In the genomic region with DNA sequence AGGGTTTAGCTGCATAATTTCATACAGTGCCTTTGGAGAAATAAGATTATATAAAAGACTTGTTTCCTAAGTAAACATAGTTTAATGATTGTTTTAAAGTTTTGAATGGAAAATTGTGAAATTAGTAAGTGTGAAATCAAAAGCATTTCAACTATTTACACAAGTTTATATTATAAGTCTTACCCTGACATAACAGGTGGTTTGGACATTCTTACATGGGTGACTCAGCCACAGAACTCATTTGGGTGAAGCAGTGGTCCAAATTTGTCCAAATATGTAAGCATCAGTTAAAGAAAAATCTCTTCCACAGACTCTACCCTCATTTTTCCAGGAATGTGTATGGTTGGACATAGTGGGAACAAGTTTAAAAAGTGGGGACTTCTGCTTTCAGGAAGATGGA, we compare ENCODE assay signal across 18 cellular contexts.
DNase-seq lines count a peak whose midpoint lies in the region; ATAC-seq and TF ChIP-seq lines count a peak whose summit lies in the region.
"Had no signal": no experiment of that assay in that cellular context is flagged by ENCODE, and none has a peak within 500 bp of the region (broad histone marks: within the 10 kb centered on the region; RNA-seq: fewer than 3 reads in every experiment).

No MANE protein-coding gene starts in this region.

- no peak overlapping the region for H3K4me3 ChIP-seq in SJCRH30
- H3K4me3 ChIP-seq in fibroblast of mammary gland (ENCODE audit: control insufficient read depth, low read depth, low read length): no peak overlapping the region
- H3K4me3 ChIP-seq in tibial artery: no peak overlapping the region
- H3K4me3 ChIP-seq: skin epidermis had no signal

- H3K4me1 ChIP-seq in SJCRH30 (peaks cover 35% of the 10 kb centered on the region), tibial artery (peaks cover 0 to 13% (median 0%) of the 10 kb centered on the region in 4 donors)

- ATAC-seq in GM19463 (IDR thresholded peaks at IDR 0.05; ENCODE audit: unreplicated experiment): no peak

- H3K9me3 ChIP-seq in SJCRH30 (replicated peaks): no peaks in the 10 kb centered on the region
- H3K9me3 ChIP-seq in tibial artery: no peaks in the 10 kb centered on the region

- DNase-seq in EL: peak; percentile 80
- peak; percentile 59 to 72 for DNase-seq in SJCRH30
- DNase-seq in fibroblast of mammary gland (ENCODE audit: low read depth): peak; percentile 6
- DNase-seq in tibial artery: no peak
- DNase-seq in activated T-cell treated with anti-CD3 and anti-CD28 coated beads, Interleukin-2, amount 50 U/mL, for 48 hours: no peak
- DNase-seq in middle frontal gyrus (ENCODE audit: extremely low spot score, low spot score): no peak
- DNase-seq: activated CD4-positive, alpha-beta T cell treated with anti-CD3 and anti-CD28 coated beads, Interleukin-2, amount 10 ng/mL, durations not matched to agents 7 days and 5 days; activated naive CD4-positive, alpha-beta T cell treated with Interleukin-2 at 50 U/mL for 16 hours; CD4-positive, CD25-positive, alpha-beta regulatory T cell; GOT3; hippocampal formation; NCI-H187 treated with DMSO at 0.1 percent for 48 hours; NCI-H446 treated with DMSO at 0.1 percent for 48 hours; nephron progenitor cell; NK-92 treated with Interleukin-12 subunit alpha and Interleukin-12 subunit beta, amount 100 ng/mL, for 24 hours; stimulated activated CD4-positive, alpha-beta T cell treated with anti-CD3 and anti-CD28 coated beads, Interleukin-2, amount 100 ng/mL, for 48 hours had no signal

- intact Hi-C loops in tibial artery (cut with DNase I; ENCODE audit: low total_unique reads): no loop called here

- H3K27me3 ChIP-seq in SJCRH30: no peaks in the 10 kb centered on the region
- H3K27me3 ChIP-seq in tibial artery: no peaks in the 10 kb centered on the region

- peaks cover 57% of the 10 kb centered on the region for H3K36me3 ChIP-seq in SJCRH30
- H3K36me3 ChIP-seq in tibial artery: peaks cover 19 to 30% (median 28%) of the 10 kb centered on the region in 3 donors

- TF ChIP-seq CTCF in fibroblast of mammary gland (conservative IDR thresholded peaks at IDR 0.05; ENCODE audit: control insufficient read depth, insufficient read depth, low read depth, low read length) (no peak), tibial artery (IDR thresholded peaks at IDR 0.05) (no peak)

- H3K27ac ChIP-seq in SJCRH30 (peak overlapping the region; percentile 90), tibial artery (peak overlapping the region; percentile 1 to 18)
- H3K27ac ChIP-seq: skin epidermis had no signal

Comparison
In these comparisons a context has a peak if more than half of its experiments do, and no peak if none do; other contexts are left out.
1. DNase-seq: peak in EL (single experiment), SJCRH30 (2 of 2) and fibroblast of mammary gland (single experiment); none in tibial artery (0 of 2), activated T-cell treated with anti-CD3 and anti-CD28 coated beads, Interleukin-2, amount 50 U/mL, for 48 hours (0 of 2) and middle frontal gyrus (single experiment).